8 cellular contexts compared by ENCODE assay signal in genomic region chr1:10474613-10475507, GRCh38. TPM values are rescaled to one million over a fixed set of nuclear protein-coding genes. Genes with fewer than 3 reads are reported as not detected.
DNase-seq lines count a peak whose midpoint lies in the region; ATAC-seq, FAIRE-seq and TF ChIP-seq lines count a peak whose summit lies in the region.

A gene with protein sequence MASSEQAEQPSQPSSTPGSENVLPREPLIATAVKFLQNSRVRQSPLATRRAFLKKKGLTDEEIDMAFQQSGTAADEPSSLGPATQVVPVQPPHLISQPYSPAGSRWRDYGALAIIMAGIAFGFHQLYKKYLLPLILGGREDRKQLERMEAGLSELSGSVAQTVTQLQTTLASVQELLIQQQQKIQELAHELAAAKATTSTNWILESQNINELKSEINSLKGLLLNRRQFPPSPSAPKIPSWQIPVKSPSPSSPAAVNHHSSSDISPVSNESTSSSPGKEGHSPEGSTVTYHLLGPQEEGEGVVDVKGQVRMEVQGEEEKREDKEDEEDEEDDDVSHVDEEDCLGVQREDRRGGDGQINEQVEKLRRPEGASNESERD (plus strand): TSS chr1:10474950. CDS start chr1:10474967, 17 bp downstream.

- intact Hi-C loops in pancreas (cut with DNase I) (no loop called here), thyroid gland (cut with DNase I) (no loop called here)

- peak within 1 kb of the TSS; percentile 94 for H3K4me3 Mint-ChIP-seq in HFFc6
- H3K4me3 Mint-ChIP-seq in activated naive CD8-positive, alpha-beta T cell treated with anti-CD3 and anti-CD28 coated beads, Interleukin-2, amount 10 ng/mL, durations not matched to agents 7 days and 5 days, result peak within 1 kb of the TSS; percentile 99

- TF ChIP-seq CTCF in HFFc6 (IDR thresholded peaks at IDR 0.05), result no peak
- TF ChIP-seq CTCF in SU-DHL-6 (IDR thresholded peaks at IDR 0.05; ENCODE audit: insufficient read depth, low read length, poor library complexity, severe bottlenecking), result no peak
- no peak for TF ChIP-seq CTCF in cardiac muscle cell (IDR thresholded peaks at IDR 0.05; ENCODE audit: low read depth, low read length)
- TF ChIP-seq CTCF in pancreas (IDR thresholded peaks at IDR 0.05), result no peak
- no peak for TF ChIP-seq CTCF in thyroid gland (IDR thresholded peaks at IDR 0.05)

- H3K4me3 ChIP-seq in SU-DHL-6 (ENCODE audit: insufficient read depth, low read length, poor library complexity, severe bottlenecking), result peak within 1 kb of the TSS; percentile 98
- H3K4me3 ChIP-seq in cardiac muscle cell, result peak within 1 kb of the TSS; percentile 80
- peak within 1 kb of the TSS; percentile 72 to 94 (median 89) for H3K4me3 ChIP-seq in pancreas
- H3K4me3 ChIP-seq in thyroid gland (replicated peaks in 1 of 3), result peak within 1 kb of the TSS; percentile 2 to 89 (median 63)

- H3K27me3 Mint-ChIP-seq in HFFc6 (ENCODE audit: insufficient read depth), result no peaks in the 10 kb centered on the region; the same call in 1 of the 2 replicates
- H3K27me3 Mint-ChIP-seq in activated naive CD8-positive, alpha-beta T cell treated with anti-CD3 and anti-CD28 coated beads, Interleukin-2, amount 10 ng/mL, durations not matched to agents 7 days and 5 days, result no peaks in the 10 kb centered on the region

- H3K9me3 ChIP-seq in SU-DHL-6 (ENCODE audit: insufficient read depth, low read length), result no peaks in the 10 kb centered on the region
- no peaks in the 10 kb centered on the region for H3K9me3 ChIP-seq in cardiac muscle cell (ENCODE audit: low read depth)
- no peaks in the 10 kb centered on the region for H3K9me3 ChIP-seq in pancreas
- H3K9me3 ChIP-seq in thyroid gland, result no peaks in the 10 kb centered on the region

- H3K9ac ChIP-seq in SU-DHL-6 (ENCODE audit: low read length), result peak within 1 kb of the TSS; percentile 90

- H3K27me3 ChIP-seq in SU-DHL-6 (ENCODE audit: low read length) (no peaks in the 10 kb centered on the region), cardiac muscle cell (no peaks in the 10 kb centered on the region), pancreas (no peaks in the 10 kb centered on the region), thyroid gland (no peaks in the 10 kb centered on the region)

- H3K4me1 Mint-ChIP-seq in HFFc6 (ENCODE audit: low read depth), result peaks cover 22% of the 10 kb centered on the region
- peaks cover 35% of the 10 kb centered on the region for H3K4me1 Mint-ChIP-seq in activated naive CD8-positive, alpha-beta T cell treated with anti-CD3 and anti-CD28 coated beads, Interleukin-2, amount 10 ng/mL, durations not matched to agents 7 days and 5 days

- TF ChIP-seq POLR2A in thyroid gland (IDR thresholded peaks at IDR 0.05), result peak in 1 of 2 donors; percentile 42

- no peaks in the 10 kb centered on the region for H3K9me3 Mint-ChIP-seq in HFFc6
- H3K9me3 Mint-ChIP-seq in activated naive CD8-positive, alpha-beta T cell treated with anti-CD3 and anti-CD28 coated beads, Interleukin-2, amount 10 ng/mL, durations not matched to agents 7 days and 5 days, result no peaks in the 10 kb centered on the region

- WGBS in pancreas, 2 donors, result 9 to 13% methylated on average over 37 to 50 of the region's 50 CpGs
- 16 to 27% methylated on average over 24 to 35 of the region's 50 CpGs for whole genome bisulfite sequencing in thyroid gland, 2 donors

- H3K27ac Mint-ChIP-seq in HFFc6, result peak within 1 kb of the TSS; percentile 74
- peak within 1 kb of the TSS; percentile 90 for H3K27ac Mint-ChIP-seq in activated naive CD8-positive, alpha-beta T cell treated with anti-CD3 and anti-CD28 coated beads, Interleukin-2, amount 10 ng/mL, durations not matched to agents 7 days and 5 days

- no peaks in the 10 kb centered on the region; the same call in 1 of the 2 replicates for H3K36me3 Mint-ChIP-seq in HFFc6 (ENCODE audit: low read depth)
- no peaks in the 10 kb centered on the region for H3K36me3 Mint-ChIP-seq in activated naive CD8-positive, alpha-beta T cell treated with anti-CD3 and anti-CD28 coated beads, Interleukin-2, amount 10 ng/mL, durations not matched to agents 7 days and 5 days

- POLR2A ChIA-PET in activated naive CD8-positive, alpha-beta T cell treated with anti-CD3 and anti-CD28 coated beads, Interleukin-2, amount 10 ng/mL, durations not matched to agents 7 days and 5 days (lab: Charles Lee), result interaction anchor here (0.6 to 1.0 kb wide), 2 partner anchors 12 to 19 kb away, joined by 3 to 4 read pairs; no protein-coding TSS in a partner anchor

- peaks cover 18% of the 10 kb centered on the region for H3F3A ChIP-seq in SU-DHL-6 (ENCODE audit: insufficient read depth)

- peak within 1 kb of the TSS; percentile 96 for H3K27ac ChIP-seq in SU-DHL-6 (ENCODE audit: low read depth, low read length)
- H3K27ac ChIP-seq in cardiac muscle cell, result peak within 1 kb of the TSS; percentile 90
- H3K27ac ChIP-seq in pancreas, result peak within 1 kb of the TSS; percentile 39 to 74 (median 62)
- H3K27ac ChIP-seq in thyroid gland, result peak within 1 kb of the TSS; percentile 76 to 85 (median 76)

- no peaks in the 10 kb centered on the region for H4K20me1 ChIP-seq in SU-DHL-6 (ENCODE audit: low read depth, low read length)

- FAIRE-seq in pancreas (lab: Jason Lieb, UNC), result no peak

- H3K79me2 ChIP-seq in SU-DHL-6 (ENCODE audit: insufficient read depth, low read length), result peaks cover 62% of the 10 kb centered on the region

- H3K4me2 ChIP-seq in SU-DHL-6 (ENCODE audit: low read depth, low read length, poor library complexity, severe bottlenecking), result peak within 1 kb of the TSS; percentile 80

- DNase-seq in GF-D8 (lab: John Stamatoyannopoulos, UW), result peak; percentile 78
- DNase-seq in HFFc6, result peak; percentile 83
- DNase-seq in NCI-H1105 (lab: John Stamatoyannopoulos, UW), result peak; percentile 87
- DNase-seq in activated naive CD8-positive, alpha-beta T cell treated with anti-CD3 and anti-CD28 coated beads, Interleukin-2, amount 10 ng/mL, durations not matched to agents 7 days and 5 days, result peak; percentile 87
- DNase-seq in cardiac muscle cell (ENCODE audit: low read depth in 1 of 2, low spot score in 1 of 2), result peak; percentile 88 to 94
- DNase-seq in pancreas, result peak; percentile 84 to 95 (median 86)
- peak; percentile 83 to 87 for DNase-seq in thyroid gland

- peak within 1 kb of the TSS; percentile 90 for H2AFZ ChIP-seq in SU-DHL-6 (ENCODE audit: low read depth, low read length, severe bottlenecking)

- ATAC-seq in activated naive CD8-positive, alpha-beta T cell treated with anti-CD3 and anti-CD28 coated beads, Interleukin-2, amount 10 ng/mL, durations not matched to agents 7 days and 5 days (ENCODE audit: low read depth), result peak; percentile 80
- ATAC-seq in pancreas, result peak; percentile 86 to 92 (median 90)

- H3K4me1 ChIP-seq in cardiac muscle cell (ENCODE audit: low read depth) (peaks cover 7% of the 10 kb centered on the region), pancreas (peaks cover 7 to 19% (median 16%) of the 10 kb centered on the region in 3 donors), thyroid gland (peaks cover 4 to 15% of the 10 kb centered on the region in 2 donors)

- H3K36me3 ChIP-seq in SU-DHL-6 (ENCODE audit: low read length) (no peaks in the 10 kb centered on the region), cardiac muscle cell (no peaks in the 10 kb centered on the region), pancreas (no peaks in the 10 kb centered on the region), thyroid gland (no peaks in the 10 kb centered on the region)

- no peaks in the 10 kb centered on the region for H3K9me2 ChIP-seq in SU-DHL-6 (replicated peaks; ENCODE audit: insufficient read depth, low read length)

RNA-seq across cellular contexts. Expression of the gene that starts here (rescaled TPM):
- total RNA-seq in HFFc6 (2021; fragmentation: NEBNext Ultra II Directional; extraction: Animal tissue kit (Norgen Biotek cat#: 25700)), result 10 to 100 TPM; 23.1 to 28.4 (median 26.0) TPM
- total RNA-seq in activated naive CD8-positive, alpha-beta T cell treated with anti-CD3 and anti-CD28 coated beads, Interleukin-2, amount 10 ng/mL, durations not matched to agents 7 days and 5 days, result 10 to 100 TPM; 21.6 to 25.2 TPM
- total RNA-seq in cardiac muscle cell (29.2 and 32.1 TPM in 2 replicates), pancreas (10 to 100 TPM in 1 of 6 donors, 1 to 10 TPM in 5; 6.0 to 10.3 (median 7.9) TPM), thyroid gland (10 to 100 TPM; 14.0 to 28.4 (median 20.7) TPM)
- polyA plus RNA-seq in cardiac muscle cell (25.0 and 25.7 TPM in 2 replicates), pancreas (10 to 100 TPM; 11.9 to 12.8 TPM)

Comparison
In these comparisons a context has a peak if more than half of its experiments do, and no peak if none do; other contexts are left out.
1. Peak in every context shown above with its lines: DNase-seq, ATAC-seq, H3K4me3 ChIP-seq and H3K27ac ChIP-seq.